8 cellular contexts compared by ENCODE assay signal in the genomic region with DNA sequence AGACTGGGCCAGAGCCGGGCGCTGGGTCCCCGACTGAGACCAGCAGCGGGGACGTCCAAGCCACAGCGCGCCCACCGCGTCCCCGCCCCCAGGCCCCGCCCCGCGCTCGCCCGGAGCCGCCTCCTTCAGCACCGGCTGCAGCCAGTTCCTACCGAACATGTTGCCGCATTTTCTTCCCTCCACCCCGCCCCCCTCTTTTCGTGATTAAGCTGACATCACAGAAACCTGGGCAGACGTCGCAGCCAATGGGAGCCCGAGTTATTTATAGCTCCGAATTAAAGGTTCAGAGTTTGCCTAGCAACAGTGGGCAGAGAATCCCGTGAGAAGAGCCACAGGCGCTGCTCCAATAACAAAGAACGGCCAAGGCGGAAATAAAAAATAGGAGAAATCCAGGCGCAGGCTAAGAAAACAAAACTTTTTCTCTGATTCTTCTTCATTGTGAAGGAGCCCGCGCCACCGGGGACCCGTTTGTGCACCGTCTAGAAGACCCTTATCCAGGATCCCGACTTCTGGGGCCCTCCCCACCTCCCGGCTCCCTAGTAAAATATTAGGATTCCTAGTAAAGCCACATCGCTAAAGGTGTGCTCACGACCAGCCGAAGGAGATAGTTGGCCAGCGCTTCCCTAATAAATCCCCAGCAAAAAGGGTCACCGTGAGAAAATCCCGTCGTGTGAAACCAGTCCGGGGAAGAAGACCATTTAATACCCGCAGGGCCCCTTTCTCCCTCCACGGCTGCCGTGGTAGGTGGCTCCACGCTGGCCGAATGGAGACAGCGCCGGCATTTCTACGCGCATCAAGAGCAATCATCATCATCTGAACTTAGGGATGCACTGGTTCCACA.
DNase-seq lines count a peak whose midpoint lies in the region; FAIRE-seq and TF ChIP-seq lines count a peak whose summit lies in the region.

No MANE protein-coding gene starts in this region.

- peak overlapping the region; percentile 95 for H2AK5ac ChIP-seq in mesenchymal stem cell (ENCODE audit: low read length, severe bottlenecking)

- H3K4me1 ChIP-seq in BLaER1 (peaks cover 46% of the 10 kb centered on the region), OCI-LY3 (ENCODE audit: low read length) (peaks cover 18% of the 10 kb centered on the region), mesenchymal stem cell (ENCODE audit: control insufficient read depth, insufficient read depth, low read depth, low read length) (peaks cover 9% of the 10 kb centered on the region)

- peak overlapping the region; percentile 84 for H4K91ac ChIP-seq in mesenchymal stem cell (ENCODE audit: low read length)

- peak overlapping the region; percentile 81 to 95 (median 93) for H3K4me3 Mint-ChIP-seq in IgD-negative memory B cell

- H3K4me3 ChIP-seq in BLaER1 (peak overlapping the region; percentile 85), OCI-LY3 (ENCODE audit: low read length) (peak overlapping the region; percentile 77), mesenchymal stem cell (ENCODE audit: insufficient read depth in 1 of 2, low read depth in 1 of 2, low read length in 2 of 2) (peak overlapping the region; percentile 80)

- H3K27me3 ChIP-seq in BLaER1 (no peaks in the 10 kb centered on the region), OCI-LY3 (ENCODE audit: low read depth, low read length) (peaks cover 11% of the 10 kb centered on the region; the same call in 1 of the 2 replicates), mesenchymal stem cell (ENCODE audit: control insufficient read depth in 1 of 2, insufficient read depth in 1 of 2, low read length in 2 of 2) (no peaks in the 10 kb centered on the region)

- H3K36me3 Mint-ChIP-seq in IgD-negative memory B cell: peaks cover 6% of the 10 kb centered on the region

- H3K36me3 ChIP-seq in BLaER1 (peaks cover 24% of the 10 kb centered on the region), OCI-LY3 (replicated peaks; ENCODE audit: low read depth, low read length) (no peaks in the 10 kb centered on the region), mesenchymal stem cell (ENCODE audit: control insufficient read depth in 1 of 2, insufficient read depth in 2 of 2, low read depth in 1 of 2, low read length in 2 of 2) (peaks cover 7 to 38% of the 10 kb centered on the region in 2 experiments)

- H3K9ac ChIP-seq in BLaER1 (peak overlapping the region; percentile 98), OCI-LY3 (ENCODE audit: low read length) (peak overlapping the region; percentile 68), mesenchymal stem cell (ENCODE audit: low read length) (peak overlapping the region; percentile 96)

- peaks cover 9% of the 10 kb centered on the region for H3K79me1 ChIP-seq in mesenchymal stem cell (replicated peaks; ENCODE audit: low read length, poor library complexity, severe bottlenecking)

- H3K27ac ChIP-seq in BLaER1 (peak overlapping the region; percentile 99), OCI-LY3 (ENCODE audit: low read length) (no peak overlapping the region), mesenchymal stem cell (ENCODE audit: low read length, poor library complexity, severe bottlenecking) (peak overlapping the region; percentile 96)

- H3K9me3 ChIP-seq in BLaER1 (no peaks in the 10 kb centered on the region), OCI-LY3 (ENCODE audit: insufficient read depth, low read length) (no peaks in the 10 kb centered on the region), mesenchymal stem cell (ENCODE audit: control insufficient read depth, low read length) (no peaks in the 10 kb centered on the region)

- no peak overlapping the region for H2BK120ac ChIP-seq in mesenchymal stem cell (ENCODE audit: low read depth, low read length)

- peak overlapping the region; percentile 83 for H2BK15ac ChIP-seq in mesenchymal stem cell (ENCODE audit: low read depth, poor library complexity, severe bottlenecking)

- H3K9me3 Mint-ChIP-seq in IgD-negative memory B cell: no peaks in the 10 kb centered on the region

- H2BK5ac ChIP-seq in mesenchymal stem cell (ENCODE audit: low read depth, low read length, poor library complexity, severe bottlenecking): peak overlapping the region; percentile 63

- peak; percentile 85 for DNase-seq in GM20000 (ENCODE audit: low spot score)
- DNase-seq in activated T-cell treated with anti-CD3 and anti-CD28 coated beads for 1 hour (ENCODE audit: low read depth): peak; percentile 78
- peak; percentile 99 for DNase-seq in mesenchymal stem cell
- peak; percentile 75 to 89 (median 80) for DNase-seq in stimulated activated CD4-positive, alpha-beta T cell treated with anti-CD3 and anti-CD28 coated beads, TNF-alpha, amount 100 ng/mL, for 48 hours (ENCODE audit: low read depth in 3 of 3)

- H2AFZ ChIP-seq in OCI-LY3 (ENCODE audit: low read depth, low read length): peak overlapping the region; percentile 73
- no peak overlapping the region for H2AFZ ChIP-seq in mesenchymal stem cell (ENCODE audit: low read depth, low read length)

- peaks cover 19% of the 10 kb centered on the region for H3K27me3 Mint-ChIP-seq in IgD-negative memory B cell

- peak overlapping the region in 1 of 2 experiments; percentile 96 for H3K4ac ChIP-seq in mesenchymal stem cell (ENCODE audit: low read depth in 1 of 2, low read length in 2 of 2)

- H4K8ac ChIP-seq in mesenchymal stem cell (ENCODE audit: low read length): peak overlapping the region; percentile 81

- FAIRE-seq in endometrium (lab: Jason Lieb, UNC): peak; percentile 99

- H3K4me2 ChIP-seq in BLaER1 (peak overlapping the region; percentile 84), OCI-LY3 (ENCODE audit: low read length) (peak overlapping the region; percentile 83), mesenchymal stem cell (ENCODE audit: low read length, poor library complexity, severe bottlenecking) (peak overlapping the region; percentile 78)

- no peaks in the 10 kb centered on the region for H3K79me2 ChIP-seq in OCI-LY3 (ENCODE audit: low read length)

- H3K4me1 Mint-ChIP-seq in IgD-negative memory B cell: peaks cover 9 to 31% (median 14%) of the 10 kb centered on the region in 3 donors

- H3K18ac ChIP-seq in mesenchymal stem cell (ENCODE audit: low read depth in 1 of 2, low read length in 2 of 2): peak overlapping the region; percentile 90 to 92

- under 1% methylated on average over 54 of the region's 54 CpGs for WGBS in mesenchymal stem cell

- H3K27ac Mint-ChIP-seq in IgD-negative memory B cell: peak overlapping the region; percentile 79 to 89 (median 84)

- H3K14ac ChIP-seq in mesenchymal stem cell (ENCODE audit: low read length in 2 of 2): peak overlapping the region in 1 of 2 experiments; percentile 81

- TF ChIP-seq CTCF in GM20000 (IDR thresholded peaks at IDR 0.05; ENCODE audit: extremely low read depth, missing control alignments) (no peak), OCI-LY3 (IDR thresholded peaks at IDR 0.05; ENCODE audit: low read depth, low read length) (no peak)

- peak overlapping the region in 1 of 2 experiments; percentile 40 for H3K23ac ChIP-seq in mesenchymal stem cell (ENCODE audit: low read length in 2 of 2)

- H4K20me1 ChIP-seq in BLaER1 (peaks cover 27% of the 10 kb centered on the region), OCI-LY3 (ENCODE audit: insufficient read depth, low read length) (no peaks in the 10 kb centered on the region)

- no peak overlapping the region for H2BK12ac ChIP-seq in mesenchymal stem cell (ENCODE audit: low read length in 2 of 2)
